1 cellular context compared by ENCODE assay signal in genomic region chr21:15752763-15753407, GRCh38.
TF ChIP-seq lines count a peak whose summit lies in the region.

No MANE protein-coding gene starts in this region.

TF ChIP-seq in WTC11, 78 proteins besides CTCF, POLR2A, EP300 and RAD21 (continued from another document):
- TF ChIP-seq, protein P1, sequence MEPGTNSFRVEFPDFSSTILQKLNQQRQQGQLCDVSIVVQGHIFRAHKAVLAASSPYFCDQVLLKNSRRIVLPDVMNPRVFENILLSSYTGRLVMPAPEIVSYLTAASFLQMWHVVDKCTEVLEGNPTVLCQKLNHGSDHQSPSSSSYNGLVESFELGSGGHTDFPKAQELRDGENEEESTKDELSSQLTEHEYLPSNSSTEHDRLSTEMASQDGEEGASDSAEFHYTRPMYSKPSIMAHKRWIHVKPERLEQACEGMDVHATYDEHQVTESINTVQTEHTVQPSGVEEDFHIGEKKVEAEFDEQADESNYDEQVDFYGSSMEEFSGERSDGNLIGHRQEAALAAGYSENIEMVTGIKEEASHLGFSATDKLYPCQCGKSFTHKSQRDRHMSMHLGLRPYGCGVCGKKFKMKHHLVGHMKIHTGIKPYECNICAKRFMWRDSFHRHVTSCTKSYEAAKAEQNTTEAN (CRISPR knock-in tag; IDR thresholded peaks at IDR 0.05), result 0 out of 2 replicates have a peak, but pooled peaks have one; percentile 38
- peak; percentile 51; the same call in 1 of the 2 replicates for TF ChIP-seq SP1 (CRISPR knock-in tag; conservative IDR thresholded peaks at IDR 0.05)
